ENCODE assay signal across 8 cellular contexts in genomic region chr1:236795035-236795756, GRCh38. TPM values are rescaled to one million over a fixed set of nuclear protein-coding genes. Genes with fewer than 3 reads are reported as not detected.
DNase-seq lines count a peak whose midpoint lies in the region; ATAC-seq lines count a peak whose summit lies in the region.

Gene MTR, plus strand, starts transcription at chr1:236795292. Its CDS starts 412 bp downstream, at chr1:236795704.

- peaks cover 6% of the 10 kb centered on the region for H3K27me3 Mint-ChIP-seq in activated CD8-positive, alpha-beta memory T cell treated with anti-CD3 and anti-CD28 coated beads, Interleukin-2, amount 10 ng/mL, durations not matched to agents 7 days and 5 days

- peak within 1 kb of the TSS in 1 of 2 experiments; percentile 80 for H3K14ac ChIP-seq in mesenchymal stem cell (ENCODE audit: low read length in 2 of 2)

- H3K4ac ChIP-seq in mesenchymal stem cell (ENCODE audit: low read depth in 1 of 2, low read length in 2 of 2) = peak within 1 kb of the TSS; percentile 62 to 79

- peaks cover 11% of the 10 kb centered on the region for H3K79me1 ChIP-seq in mesenchymal stem cell (replicated peaks; ENCODE audit: low read length, poor library complexity, severe bottlenecking)

- peak within 1 kb of the TSS; percentile 58 for H3K27ac ChIP-seq in mesenchymal stem cell (ENCODE audit: low read length, poor library complexity, severe bottlenecking)

- peak; percentile 99 for DNase-seq in COR-L47 (lab: John Stamatoyannopoulos, UW)
- peak; percentile 62 to 98 (median 96) for DNase-seq in HUDEP-2 (lab: John Stamatoyannopoulos, UW; ENCODE audit: unreplicated experiment in 76 of 76)
- peak; percentile 99 for DNase-seq in NT2/D1 (ENCODE audit: low read depth, low spot score)
- peak; percentile 98 for DNase-seq in activated CD8-positive, alpha-beta memory T cell treated with anti-CD3 and anti-CD28 coated beads, Interleukin-2, amount 10 ng/mL, durations not matched to agents 7 days and 5 days
- DNase-seq in mesenchymal stem cell = peak; percentile 98
- peak; percentile 88 for DNase-seq in stimulated activated CD8-positive, alpha-beta memory T cell treated with anti-CD3 and anti-CD28 coated beads, Interleukin-12 subunit alpha, Interleukin-12 subunit beta, amount 100 ng/mL, for 4 hours (ENCODE audit: low read depth)

- H3K4me3 Mint-ChIP-seq in activated CD8-positive, alpha-beta memory T cell treated with anti-CD3 and anti-CD28 coated beads, Interleukin-2, amount 10 ng/mL, durations not matched to agents 7 days and 5 days = peak within 1 kb of the TSS; percentile 91

- H2AK5ac ChIP-seq in mesenchymal stem cell (ENCODE audit: low read length, severe bottlenecking) = no peak within 1 kb of the TSS

- H3K4me1 ChIP-seq in NT2/D1 (ENCODE audit: insufficient read depth, insufficient read length) (no peaks in the 10 kb centered on the region), endocrine pancreas (ENCODE audit: control insufficient read depth, insufficient read depth, low read length) (peaks cover 13% of the 10 kb centered on the region), mesenchymal stem cell (ENCODE audit: control insufficient read depth, insufficient read depth, low read depth, low read length) (no peaks in the 10 kb centered on the region)

- CTCF ChIA-PET in activated CD8-positive, alpha-beta memory T cell treated with anti-CD3 and anti-CD28 coated beads, Interleukin-2, amount 10 ng/mL, durations not matched to agents 7 days and 5 days (lab: Charles Lee) = interaction anchor here (1.1 to 1.3 kb wide), 2 partner anchors 36 to 191 kb away, joined by 3 to 8 read pairs; partner anchors contain the start of gene HEATR1

- H3K4me2 ChIP-seq in mesenchymal stem cell (ENCODE audit: low read length, poor library complexity, severe bottlenecking) = peak within 1 kb of the TSS; percentile 60

- H3K9ac ChIP-seq in NT2/D1 (ENCODE audit: insufficient read length, low read depth) = peak within 1 kb of the TSS; percentile 98
- H3K9ac ChIP-seq in endocrine pancreas (ENCODE audit: control insufficient read depth, insufficient read depth, low read length) = peak within 1 kb of the TSS; percentile 90
- H3K9ac ChIP-seq in mesenchymal stem cell (ENCODE audit: low read length) = peak within 1 kb of the TSS; percentile 99

- H2AFZ ChIP-seq in mesenchymal stem cell (ENCODE audit: low read depth, low read length) = peak within 1 kb of the TSS; percentile 98

- ATAC-seq in GM21381 (IDR thresholded peaks at IDR 0.05; ENCODE audit: unreplicated experiment) = peak; percentile 97
- ATAC-seq in activated CD8-positive, alpha-beta memory T cell treated with anti-CD3 and anti-CD28 coated beads, Interleukin-2, amount 10 ng/mL, durations not matched to agents 7 days and 5 days = peak; percentile 97

- peak within 1 kb of the TSS; percentile 73 to 99 for H3K18ac ChIP-seq in mesenchymal stem cell (ENCODE audit: low read depth in 1 of 2, low read length in 2 of 2)

- no peaks in the 10 kb centered on the region for H3K9me3 Mint-ChIP-seq in activated CD8-positive, alpha-beta memory T cell treated with anti-CD3 and anti-CD28 coated beads, Interleukin-2, amount 10 ng/mL, durations not matched to agents 7 days and 5 days (ENCODE audit: low read depth)

- H3K4me3 ChIP-seq in NT2/D1 (ENCODE audit: insufficient read length, low read depth) (peak within 1 kb of the TSS; percentile 100), endocrine pancreas (ENCODE audit: control insufficient read depth, insufficient read depth, low read length) (peak within 1 kb of the TSS; percentile 97), mesenchymal stem cell (ENCODE audit: insufficient read depth in 1 of 2, low read depth in 1 of 2, low read length in 2 of 2) (peak within 1 kb of the TSS; percentile 85 to 100)

- WGBS in mesenchymal stem cell = under 1% methylated on average over 61 of the region's 67 CpGs

- peaks cover 7% of the 10 kb centered on the region for H3K36me3 Mint-ChIP-seq in activated CD8-positive, alpha-beta memory T cell treated with anti-CD3 and anti-CD28 coated beads, Interleukin-2, amount 10 ng/mL, durations not matched to agents 7 days and 5 days

- peaks cover 35% of the 10 kb centered on the region for H3K4me1 Mint-ChIP-seq in activated CD8-positive, alpha-beta memory T cell treated with anti-CD3 and anti-CD28 coated beads, Interleukin-2, amount 10 ng/mL, durations not matched to agents 7 days and 5 days

- H2BK15ac ChIP-seq in mesenchymal stem cell (ENCODE audit: low read depth, poor library complexity, severe bottlenecking) = peak within 1 kb of the TSS; percentile 96

- peak within 1 kb of the TSS; percentile 97 for H3K27ac Mint-ChIP-seq in activated CD8-positive, alpha-beta memory T cell treated with anti-CD3 and anti-CD28 coated beads, Interleukin-2, amount 10 ng/mL, durations not matched to agents 7 days and 5 days

- H3K27me3 ChIP-seq in NT2/D1 (ENCODE audit: insufficient read depth, insufficient read length) (peaks cover 10% of the 10 kb centered on the region), endocrine pancreas (ENCODE audit: control insufficient read depth, insufficient read depth, low read length) (no peaks in the 10 kb centered on the region), mesenchymal stem cell (ENCODE audit: control insufficient read depth in 1 of 2, insufficient read depth in 1 of 2, low read length in 2 of 2) (peaks cover 0 to 4% of the 10 kb centered on the region in 2 experiments)

- H3K36me3 ChIP-seq in NT2/D1 (ENCODE audit: insufficient read depth, insufficient read length, low read length) = no peaks in the 10 kb centered on the region
- H3K36me3 ChIP-seq in endocrine pancreas (ENCODE audit: control insufficient read depth, insufficient read depth, low read length) = no peaks in the 10 kb centered on the region
- H3K36me3 ChIP-seq in mesenchymal stem cell (ENCODE audit: control insufficient read depth in 1 of 2, insufficient read depth in 2 of 2, low read depth in 1 of 2, low read length in 2 of 2) = peaks cover under 1 to 2% of the 10 kb centered on the region in 2 experiments

- peak within 1 kb of the TSS; percentile 12 to 73 for H2BK12ac ChIP-seq in mesenchymal stem cell (ENCODE audit: low read length in 2 of 2)

- H3K9me3 ChIP-seq in NT2/D1 (ENCODE audit: insufficient read depth, low read length) (no peaks in the 10 kb centered on the region), endocrine pancreas (ENCODE audit: control insufficient read depth, low read length) (no peaks in the 10 kb centered on the region), mesenchymal stem cell (ENCODE audit: control insufficient read depth, low read length) (no peaks in the 10 kb centered on the region)

- peak within 1 kb of the TSS; percentile 94 for H4K8ac ChIP-seq in mesenchymal stem cell (ENCODE audit: low read length)

- H4K91ac ChIP-seq in mesenchymal stem cell (ENCODE audit: low read length) = peak within 1 kb of the TSS; percentile 87

- H3K23ac ChIP-seq in mesenchymal stem cell (ENCODE audit: low read length in 2 of 2) = peak within 1 kb of the TSS in 1 of 2 experiments; percentile 9

- H2BK5ac ChIP-seq in mesenchymal stem cell (ENCODE audit: low read depth, low read length, poor library complexity, severe bottlenecking) = no peak within 1 kb of the TSS

- peak within 1 kb of the TSS; percentile 21 for H2BK120ac ChIP-seq in mesenchymal stem cell (ENCODE audit: low read depth, low read length)

RNA-seq across cellular contexts. Expression of gene MTR, which starts in this region (rescaled TPM):
- 10 to 100 TPM; 43.5 to 46.9 TPM for total RNA-seq in activated CD8-positive, alpha-beta memory T cell treated with anti-CD3 and anti-CD28 coated beads, Interleukin-2, amount 10 ng/mL, durations not matched to agents 7 days and 5 days
- polyA plus RNA-seq in mesenchymal stem cell (2013, experiment 1 of 2) = 7.8 TPM
- 7.5 TPM for polyA plus RNA-seq in mesenchymal stem cell (2013, experiment 2 of 2)

Comparison
In these comparisons a context has a peak if more than half of its experiments do, and no peak if none do; other contexts are left out.
1. Peak in every context shown above with its lines: DNase-seq, ATAC-seq, H3K4me3 ChIP-seq and H3K27ac ChIP-seq.